8 cellular contexts compared by ENCODE assay signal in genomic region chr12:106753526-106753925, GRCh38. TPM values are rescaled to one million over a fixed set of nuclear protein-coding genes. Genes with fewer than 3 reads are reported as not detected.
DNase-seq lines count a peak whose midpoint lies in the region; ATAC-seq and TF ChIP-seq lines count a peak whose summit lies in the region.

No MANE protein-coding gene starts in this region.

- peak overlapping the region; percentile 29 for H3K4me2 ChIP-seq in BLaER1

- 90 to 93% methylated on average over 7 of the region's 7 CpGs for WGBS in tibial nerve, 2 donors
- WGBS in aorta, 2 donors = 93 to 98% methylated on average over 7 of the region's 7 CpGs

- no peaks in the 10 kb centered on the region for H3K27me3 ChIP-seq in BLaER1
- no peaks in the 10 kb centered on the region for H3K27me3 ChIP-seq in tibial nerve
- H3K27me3 ChIP-seq in aorta (ENCODE audit: control insufficient read depth in 1 of 2, insufficient read depth in 2 of 2, low read length in 1 of 2) = no peaks in the 10 kb centered on the region

- H3K27ac ChIP-seq in BLaER1 (no peak overlapping the region), tibial nerve (no peak overlapping the region), aorta (ENCODE audit: low read depth in 1 of 2, low read length in 2 of 2) (no peak overlapping the region)

- no peaks in the 10 kb centered on the region for H3K36me3 ChIP-seq in BLaER1
- no peaks in the 10 kb centered on the region for H3K36me3 ChIP-seq in tibial nerve
- no peaks in the 10 kb centered on the region for H3K36me3 ChIP-seq in aorta (ENCODE audit: control insufficient read depth in 1 of 2, insufficient read depth in 2 of 2, low read length in 1 of 2)

- H3K4me1 ChIP-seq in BLaER1 (peaks cover 29% of the 10 kb centered on the region), tibial nerve (peaks cover 0 to 9% (median 9%) of the 10 kb centered on the region in 4 donors), aorta (ENCODE audit: control insufficient read depth in 1 of 2, insufficient read depth in 2 of 2, low read length in 2 of 2) (no peaks in the 10 kb centered on the region)

- H3K9me3 ChIP-seq in BLaER1 = peaks cover 12% of the 10 kb centered on the region
- H3K9me3 ChIP-seq in tibial nerve = no peaks in the 10 kb centered on the region
- no peaks in the 10 kb centered on the region for H3K9me3 ChIP-seq in aorta (ENCODE audit: control insufficient read depth, low read length)

- no peak for TF ChIP-seq CTCF in tibial nerve (IDR thresholded peaks at IDR 0.05)

- no peak overlapping the region for H3K9ac ChIP-seq in BLaER1

- DNase-seq in activated T-cell treated with anti-CD3 and anti-CD28 coated beads for 24 hours (ENCODE audit: low read depth) (peak; percentile 54), tibial nerve (ENCODE audit: low spot score in 2 of 2) (no peak), HPDE6-E6E7 (ENCODE audit: extremely low spot score) (no peak), aorta (no peak)
- DNase-seq in stimulated activated CD8-positive, alpha-beta memory T cell treated with anti-CD3 and anti-CD28 coated beads, Interleukin-12 subunit alpha, Interleukin-12 subunit beta, amount 100 ng/mL, for 4 hours (ENCODE audit: low read depth) = peak; percentile 37

- TF ChIP-seq POLR2A in tibial nerve (IDR thresholded peaks at IDR 0.05) = no peak

- ATAC-seq in GM21367 (IDR thresholded peaks at IDR 0.05; ENCODE audit: unreplicated experiment) = peak; percentile 98
- peak; percentile 99 for ATAC-seq in HG03571 (IDR thresholded peaks at IDR 0.05; ENCODE audit: unreplicated experiment)
- no peak for ATAC-seq in aorta (ENCODE audit: low FRiP score)

- no peaks in the 10 kb centered on the region for H4K20me1 ChIP-seq in BLaER1

- H3K4me3 ChIP-seq in BLaER1 (no peak overlapping the region), tibial nerve (no peak overlapping the region), aorta (ENCODE audit: low read length in 2 of 2) (no peak overlapping the region)

- no peak for TF ChIP-seq EP300 in tibial nerve (IDR thresholded peaks at IDR 0.05)

- intact Hi-C loops in aorta (cut with DNase I) = no loop called here

RNA-seq across cellular contexts. Expression of gene RIC8B, which starts 21.0 kb away (rescaled TPM):
- total RNA-seq in tibial nerve (10 to 100 TPM; 15.1 to 24.9 (median 21.6) TPM), aorta (10 to 100 TPM; 18.1 to 21.4 TPM)
- 1 to 10 TPM; 5.8 to 6.0 TPM for polyA plus RNA-seq in aorta

Comparison
In these comparisons a context has a peak if more than half of its experiments do, and no peak if none do; other contexts are left out.
1. DNase-seq: peak in activated T-cell treated with anti-CD3 and anti-CD28 coated beads for 24 hours (single experiment) and stimulated activated CD8-positive, alpha-beta memory T cell treated with anti-CD3 and anti-CD28 coated beads, Interleukin-12 subunit alpha, Interleukin-12 subunit beta, amount 100 ng/mL, for 4 hours (single experiment); none in tibial nerve (0 of 2), HPDE6-E6E7 (single experiment) and aorta (0 of 2).